8 cellular contexts compared by ENCODE assay signal in the genomic region with DNA sequence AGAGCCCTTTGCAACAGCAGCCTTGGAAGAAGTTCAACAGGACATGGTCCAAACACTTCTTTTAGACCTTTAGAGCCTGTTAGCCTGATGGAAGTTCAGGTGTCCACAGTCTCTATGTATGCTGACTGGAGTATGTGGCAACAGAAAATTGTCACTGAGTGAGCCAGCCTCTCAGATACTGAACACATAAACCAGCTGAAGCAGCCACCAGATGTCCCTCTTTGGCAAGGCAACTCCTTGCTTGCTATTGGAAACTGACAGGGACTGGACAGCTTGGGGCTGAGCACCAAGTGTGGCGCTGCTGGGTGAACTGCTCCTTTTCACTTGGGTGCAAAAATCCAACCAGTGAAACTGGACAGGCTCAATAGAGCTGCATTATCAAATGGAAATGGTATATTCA.
DNase-seq lines count a peak whose midpoint lies in the region; ATAC-seq, FAIRE-seq and TF ChIP-seq lines count a peak whose summit lies in the region.
"Not testable (repeated sequence)": the region's sequence is repeated elsewhere in the genome, so short reads cannot be mapped to it uniquely, and the experiment has no call there.

No MANE protein-coding gene starts in this region.

- not testable (repeated sequence) for H3K79me2 ChIP-seq in OCI-LY7 (ENCODE audit: insufficient read depth, low read depth, low read length); K562 (ENCODE audit: control insufficient read depth, insufficient read depth, low read length)

- H3K4me3 ChIP-seq in GM06990 (replicated peaks; ENCODE audit: low read depth, low read length); NB4 (ENCODE audit: low read depth, low read length); OCI-LY7 (ENCODE audit: low read depth, low read length, poor library complexity, severe bottlenecking); K562: not testable (repeated sequence)

- H3K4me2 ChIP-seq in OCI-LY7 (ENCODE audit: low read length); K562 (ENCODE audit: insufficient read depth, low read length): not testable (repeated sequence)

- BruUV-seq in OCI-LY7 (replicated peaks; lab: Mats Ljungman, UMichigan); K562 (replicated peaks; lab: Mats Ljungman, UMichigan): not testable (repeated sequence)

- CTCF ChIA-PET in OCI-LY7 (lab: Charles Lee; ENCODE audit: unreplicated experiment), result interaction anchor here (0.5 kb wide), 1 partner anchor 157 kb away, joined by 3 read pairs; no protein-coding TSS in a partner anchor
- CTCF ChIA-PET in K562 (lab: Yijun Ruan, JAX; ENCODE audit: low intra/inter-chr PET ratio), result not testable (repeated sequence)

- peaks cover 32% of the 10 kb centered on the region for H3K4me1 ChIP-seq in OCI-LY7 (ENCODE audit: insufficient read depth, low read length, poor library complexity, severe bottlenecking)
- H3K4me1 ChIP-seq in K562 (replicated peaks in 1 of 2; ENCODE audit: control insufficient read depth in 2 of 2, insufficient read depth in 2 of 2, low read length in 2 of 2), result not testable (repeated sequence)

- TF ChIP-seq EP300 in K562 (IDR thresholded peaks at IDR 0.05; ENCODE audit: low read length), result not testable (repeated sequence)

- POLR2A ChIA-PET in OCI-LY7 (lab: Charles Lee); K562 (lab: Yijun Ruan, JAX): not testable (repeated sequence)

- H3K36me3 ChIP-seq in GM06990 (ENCODE audit: control insufficient read depth, insufficient read depth, low read length); OCI-LY7 (ENCODE audit: insufficient read depth, low read length); K562 (ENCODE audit: control insufficient read depth, insufficient read depth, low read length): not testable (repeated sequence)

- H2AFZ ChIP-seq in OCI-LY7 (ENCODE audit: low read length); K562 (ENCODE audit: low read depth, low read length): not testable (repeated sequence)

- in situ Hi-C loops in KBM-7 (cut with MboI; ENCODE audit: low pct_unique_long_range_greater_than_20kb, low sequenced_read_pairs); K562 (cut with MboI): not testable (repeated sequence)

- H3K9me1 ChIP-seq in K562 (ENCODE audit: control insufficient read depth, insufficient read depth, low read length), result not testable (repeated sequence)

- WGBS in K562 (ENCODE audit: insufficient coverage, low coverage, missing lambda C conversion rate), result 0% methylated on average over 1 of the region's 1 CpG

- not testable (repeated sequence) for H3K27ac ChIP-seq in OCI-LY7 (ENCODE audit: low read depth, low read length, poor library complexity, severe bottlenecking); K562 (ENCODE audit: extremely low read depth, low read depth, low read length)

- H3K9ac ChIP-seq in K562 (ENCODE audit: insufficient read depth in 1 of 2, low read depth in 2 of 2, low read length in 2 of 2), result not testable (repeated sequence)

- not testable (repeated sequence) for H4K20me1 ChIP-seq in OCI-LY7 (ENCODE audit: insufficient read depth, low read length); K562 (replicated peaks; ENCODE audit: control insufficient read depth, insufficient read depth, low read length)

- peak in 1 of 2 experiments; percentile 21; a peak in 2 of 4 replicates for TF ChIP-seq RAD21 in K562 (CRISPR knock-in tag; conservative IDR thresholded peaks at IDR 0.05 in 1 of 2, IDR thresholded peaks at IDR 0.05 in 1 of 2)

- TF ChIP-seq POLR2A in NB4 (IDR thresholded peaks at IDR 0.05; ENCODE audit: extremely low read depth, insufficient read length); K562 (conservative IDR thresholded peaks at IDR 0.05): not testable (repeated sequence)

- not testable (repeated sequence) for H3K27me3 ChIP-seq in GM06990 (replicated peaks; ENCODE audit: control insufficient read depth, insufficient read depth, low read length); K562 (ENCODE audit: control insufficient read depth in 2 of 2, insufficient read depth in 2 of 2, low read length in 2 of 2)

- peak; percentile 14 for TF ChIP-seq CTCF in GM06990 (IDR thresholded peaks at IDR 0.05; ENCODE audit: insufficient read depth, low read length, poor library complexity, severe bottlenecking)
- TF ChIP-seq CTCF in NB4 (IDR thresholded peaks at IDR 0.05; ENCODE audit: low read depth, low read length), result not testable (repeated sequence)
- peak; percentile 73 for TF ChIP-seq CTCF in OCI-LY7 (conservative IDR thresholded peaks at IDR 0.05; ENCODE audit: low read length)
- peak in 2 of 3 experiments; percentile 17 to 29; a peak in 2 of 6 replicates for TF ChIP-seq CTCF in K562 (IDR thresholded peaks at IDR 0.05 in 2 of 3, conservative IDR thresholded peaks at IDR 0.05 in 1 of 3; ENCODE audit: insufficient read depth in 2 of 3, low read depth in 1 of 3, low read length in 3 of 3)

- intact Hi-C loops in OCI-LY7 (cut with micrococcal nuclease; ENCODE audit: unreplicated experiment), result loop anchor here (5.0 to 10.0 kb wide), 2 partner anchors 138 to 201 kb away; no protein-coding TSS in a partner anchor
- intact Hi-C loops in K562 (cut with micrococcal nuclease), result not testable (repeated sequence)

- not testable (repeated sequence) for H3K9me2 ChIP-seq in OCI-LY7 (ENCODE audit: insufficient read depth, low read length)

- FAIRE-seq in K562 (lab: Jason Lieb, UNC), result peak; percentile 67

- DNase-seq in AML-193 (lab: John Stamatoyannopoulos, UW) (peak; percentile 20 to 30), KBM-7 (peak; percentile 4), NB4 (ENCODE audit: low read depth) (peak; percentile 23), OCI-LY7 (ENCODE audit: low spot score) (peak; percentile 74), K562 (ENCODE audit: extremely low read depth in 1 of 4, low spot score in 3 of 4) (peak in 1 of 4 experiments; percentile 21), inferior parietal cortex (ENCODE audit: extremely low spot score) (peak; percentile 5), pons (ENCODE audit: low spot score) (peak; percentile 56)
- not testable (repeated sequence) for DNase-seq in GM06990 (ENCODE audit: extremely low read depth, insufficient read length)

- H3K9me3 ChIP-seq in OCI-LY7 (ENCODE audit: low read length); K562 (replicated peaks; ENCODE audit: control insufficient read depth, insufficient read depth, low read depth, low read length): not testable (repeated sequence)

- peak; percentile 69; the same call in 1 of the 3 replicates for ATAC-seq in K562
